19 cellular contexts compared by ENCODE assay signal in the genomic region with DNA sequence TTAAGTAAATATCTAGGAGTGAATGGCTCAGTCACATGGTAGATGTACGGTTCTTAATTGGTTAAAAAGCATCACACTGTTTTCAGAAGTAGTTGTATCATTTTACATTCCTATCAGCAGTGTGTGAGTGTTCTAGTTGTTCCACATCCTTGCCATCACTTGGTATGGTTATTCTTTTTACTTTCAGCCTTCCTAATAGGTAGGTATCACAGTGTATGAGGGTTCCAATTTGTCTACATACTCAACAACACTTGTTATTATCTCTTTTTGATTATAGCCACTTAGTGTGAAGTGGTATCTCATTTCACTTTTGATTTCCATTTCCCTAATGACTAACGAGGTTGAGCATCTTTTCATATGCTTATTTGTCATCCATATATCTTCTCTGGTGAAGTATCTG. TPM values are rescaled to one million over a fixed set of nuclear protein-coding genes. Genes with fewer than 3 reads are reported as not detected.
"Had no signal": no experiment of that assay in that cellular context is flagged by ENCODE, and none has a peak within 500 bp of the region (broad histone marks: within the 10 kb centered on the region; RNA-seq: fewer than 3 reads in every experiment).

No MANE protein-coding gene starts in this region.

- H3K9me3 Mint-ChIP-seq: activated naive CD4-positive, alpha-beta T cell treated with anti-CD3 and anti-CD28 coated beads, Interleukin-2, amount 50 U/mL, for 24 hours; dendritic cell treated with granulocyte-macrophage colony-stimulating factor and Interleukin-4, amounts not matched to agents 40 ng/mL and 50 ng/mL, for 4 days; WTC11 had no signal

- H3K4me3 Mint-ChIP-seq: activated naive CD4-positive, alpha-beta T cell treated with anti-CD3 and anti-CD28 coated beads, Interleukin-2, amount 50 U/mL, for 24 hours; dendritic cell treated with granulocyte-macrophage colony-stimulating factor and Interleukin-4, amounts not matched to agents 40 ng/mL and 50 ng/mL, for 4 days; T-helper 17 cell; WTC11 had no signal

- H3K27me3 Mint-ChIP-seq: activated naive CD4-positive, alpha-beta T cell treated with anti-CD3 and anti-CD28 coated beads, Interleukin-2, amount 50 U/mL, for 24 hours had no signal

- DNase-seq: anterior cingulate cortex, cerebellar nuclear complex, MG63, MV-4-11, NCI-H1092 treated with DMSO at 0.1 percent for 48 hours, NCI-H1417 treated with DMSO at 0.1 percent for 48 hours, NCI-H1694, NCI-H2029, NCI-H2107, NCI-H510A treated with DMSO at 0.1 percent for 48 hours, NCI-H69, SIG-M5, T-helper 17 cell, T-helper 9 cell had no signal

- ATAC-seq: T-helper 17 cell, WTC11 had no signal

- H3K27ac Mint-ChIP-seq: activated naive CD4-positive, alpha-beta T cell treated with anti-CD3 and anti-CD28 coated beads, Interleukin-2, amount 50 U/mL, for 24 hours; dendritic cell treated with granulocyte-macrophage colony-stimulating factor and Interleukin-4, amounts not matched to agents 40 ng/mL and 50 ng/mL, for 4 days; T-helper 17 cell; WTC11 had no signal

- H3K36me3 Mint-ChIP-seq: activated naive CD4-positive, alpha-beta T cell treated with anti-CD3 and anti-CD28 coated beads, Interleukin-2, amount 50 U/mL, for 24 hours; WTC11 had no signal

RNA-seq across cellular contexts. Expression of gene SOAT2, which starts 20.6 kb away (rescaled TPM):
- total RNA-seq: cardiac septum, RPMI7951, WTC11 had no signal
